Comparison of ENCODE assay signal across 10 cellular contexts in genomic region chr3:116005404-116005803, GRCh38.
DNase-seq lines count a peak whose midpoint lies in the region; ATAC-seq, FAIRE-seq and TF ChIP-seq lines count a peak whose summit lies in the region.
"Had no signal": no experiment of that assay in that cellular context is flagged by ENCODE, and none has a peak within 500 bp of the region (broad histone marks: within the 10 kb centered on the region; RNA-seq: fewer than 3 reads in every experiment).

No MANE protein-coding gene starts in this region.

- H3K4me1 ChIP-seq in GM12878 (ENCODE audit: control insufficient read depth, insufficient read depth, low read length) (peaks cover 5% of the 10 kb centered on the region; the same call in 1 of the 2 replicates), lung (ENCODE audit: control insufficient read depth in 2 of 2, insufficient read depth in 2 of 2, low read length in 2 of 2) (no peaks in the 10 kb centered on the region), Caco-2 (no peaks in the 10 kb centered on the region), ascending aorta (no peaks in the 10 kb centered on the region)

- in situ Hi-C loops in Caki2 (cut with HindIII; ENCODE audit: low pct_unique_long_range_greater_than_20kb, low sequenced_read_pairs) (no loop called here), GM12878 (cut with MboI) (no loop called here)

- BruUV-seq in GM12878 (replicated peaks; lab: Mats Ljungman, UMichigan), result no TSS peak
- no TSS peak for BruUV-seq in Caco-2 (replicated peaks; lab: Mats Ljungman, UMichigan)

- ATAC-seq in GM12878 (peak; percentile 38; the same call in 2 of the 3 replicates), lung (ENCODE audit: insufficient read depth, low FRiP score) (peak; percentile 30), GM21390 (IDR thresholded peaks at IDR 0.05; ENCODE audit: unreplicated experiment) (no peak), HG03045 (IDR thresholded peaks at IDR 0.05; ENCODE audit: unreplicated experiment) (no peak)
- ATAC-seq: T-cell had no signal

- POLR2A ChIA-PET in GM12878 (lab: Charles Lee), result no interaction called here
- POLR2A ChIA-PET in Caco-2 (lab: Charles Lee), result no interaction called here

- H3K27ac ChIP-seq in GM12878 (ENCODE audit: control insufficient read depth, insufficient read depth) (no peak overlapping the region), lung (ENCODE audit: low read depth in 1 of 2, low read length in 1 of 2) (no peak overlapping the region), ascending aorta (no peak overlapping the region)

- no peaks in the 10 kb centered on the region for H3K9me3 Mint-ChIP-seq in Caco-2 (ENCODE audit: unreplicated experiment)
- H3K9me3 Mint-ChIP-seq: memory B cell had no signal

- H3K4me1 Mint-ChIP-seq in Caco-2 (ENCODE audit: low read depth, unreplicated experiment), result no peaks in the 10 kb centered on the region
- H3K4me1 Mint-ChIP-seq: memory B cell, T-cell had no signal

- H3K27me3 ChIP-seq in GM12878 (replicated peaks in 1 of 2; ENCODE audit: control insufficient read depth in 2 of 2, insufficient read depth in 2 of 2, low read length in 1 of 2) (no peaks in the 10 kb centered on the region), lung (ENCODE audit: control insufficient read depth, insufficient read depth) (no peaks in the 10 kb centered on the region), Caco-2 (replicated peaks; ENCODE audit: control insufficient read depth, insufficient read depth, low read length) (no peaks in the 10 kb centered on the region; the same call in 1 of the 2 replicates), ascending aorta (no peaks in the 10 kb centered on the region)

- TF ChIP-seq CTCF in GM12878 (IDR thresholded peaks at IDR 0.05 in 2 of 3, conservative IDR thresholded peaks at IDR 0.05 in 1 of 3; ENCODE audit: control insufficient read depth in 2 of 3, extremely low read depth in 1 of 3, insufficient read depth in 1 of 3, low read depth in 3 of 3, low read length in 3 of 3) (no peak), lung (IDR thresholded peaks at IDR 0.05; ENCODE audit: control extremely low read depth, extremely low read depth) (no peak), Caco-2 (IDR thresholded peaks at IDR 0.05; ENCODE audit: insufficient read depth in 1 of 2, low read depth in 1 of 2, low read length in 1 of 2, severe bottlenecking in 1 of 2, unreplicated experiment in 1 of 2) (no peak), ascending aorta (IDR thresholded peaks at IDR 0.05) (no peak)

- H3K4me3 ChIP-seq in GM12878 (no peak overlapping the region), lung (no peak overlapping the region), Caco-2 (ENCODE audit: low read depth, low read length) (no peak overlapping the region), ascending aorta (no peak overlapping the region)

- intact Hi-C loops in GM12878 (cut with micrococcal nuclease; ENCODE audit: unreplicated experiment), result no loop called here
- intact Hi-C loops in Caco-2 (cut with micrococcal nuclease; ENCODE audit: unreplicated experiment), result no loop called here
- intact Hi-C loops in ascending aorta (cut with DNase I), result no loop called here

- TF ChIP-seq RAD21 in GM12878 (IDR thresholded peaks at IDR 0.05; ENCODE audit: insufficient read depth, low read depth, low read length), result no peak

- DNase-seq in Caki2 (ENCODE audit: low read depth) (peak; percentile 79), NCI-H1436 treated with DMSO at 0.1 percent for 48 hours (lab: John Stamatoyannopoulos, UW) (peak; percentile 80), GM12878 (ENCODE audit: low read depth, low spot score) (no peak), lung (ENCODE audit: low spot score) (no peak), Caco-2 (no peak), ascending aorta (ENCODE audit: low spot score in 2 of 2) (no peak)
- DNase-seq: T-cell had no signal

- WGBS in GM12878 (ENCODE audit: insufficient coverage, insufficient replicate concordance, low lambda C conversion rate, missing lambda C conversion rate), result 33% methylated on average over 4 of the region's 4 CpGs
- WGBS in lung, 2 donors, result 64 to 77% methylated on average over 4 of the region's 4 CpGs

- H2AFZ ChIP-seq in GM12878 (ENCODE audit: control insufficient read depth, low read depth, low read length), result no peak overlapping the region

- no peak overlapping the region for H3K4me3 Mint-ChIP-seq in Caco-2 (ENCODE audit: unreplicated experiment)
- H3K4me3 Mint-ChIP-seq: memory B cell, T-cell had no signal

- H3K4me2 ChIP-seq in GM12878 (ENCODE audit: control insufficient read depth, insufficient read depth), result no peak overlapping the region

- no peaks in the 10 kb centered on the region for H3K79me2 ChIP-seq in GM12878 (ENCODE audit: control insufficient read depth, insufficient read depth, low read length)

- no peak overlapping the region for H3K9ac ChIP-seq in GM12878 (ENCODE audit: control insufficient read depth, insufficient read depth, low read length)

- CTCF ChIA-PET in GM12878 (lab: Yijun Ruan, JAX) (interaction anchor here (1.2 kb wide), 1 partner anchor 41 kb away, joined by 5 read pairs; no protein-coding TSS in a partner anchor), Caco-2 (lab: Charles Lee) (no interaction called here)

- no peaks in the 10 kb centered on the region for H4K20me1 ChIP-seq in GM12878 (ENCODE audit: control insufficient read depth, insufficient read depth)

- H3K36me3 ChIP-seq in GM12878 (ENCODE audit: control insufficient read depth in 2 of 2, insufficient read depth in 2 of 2, low read length in 1 of 2) (no peaks in the 10 kb centered on the region), lung (ENCODE audit: control insufficient read depth in 2 of 2, insufficient read depth in 2 of 2, low read length in 2 of 2) (no peaks in the 10 kb centered on the region), Caco-2 (ENCODE audit: control insufficient read depth, insufficient read depth, low read length) (no peaks in the 10 kb centered on the region), ascending aorta (no peaks in the 10 kb centered on the region)

- TF ChIP-seq POLR2A in GM12878 (IDR thresholded peaks at IDR 0.05; ENCODE audit: low read depth, low read length), result no peak

- RAD21 ChIA-PET in GM12878 (lab: Charles Lee; ENCODE audit: unreplicated experiment), result no interaction called here

- SMC1A ChIA-PET in GM12878 (lab: Charles Lee; ENCODE audit: uncharacterized antibody, unreplicated experiment), result interaction anchor here (1.2 to 1.4 kb wide), 3 partner anchors 17 to 44 kb away, joined by 3 read pairs; no protein-coding TSS in a partner anchor

- H3K9me3 ChIP-seq in GM12878 (replicated peaks; ENCODE audit: control insufficient read depth, insufficient read depth, low read length), result no peaks in the 10 kb centered on the region
- no peaks in the 10 kb centered on the region for H3K9me3 ChIP-seq in lung (ENCODE audit: control insufficient read depth in 2 of 2, insufficient read depth in 1 of 2, low read length in 1 of 2)
- H3K9me3 ChIP-seq in Caco-2, result no peaks in the 10 kb centered on the region
- no peaks in the 10 kb centered on the region for H3K9me3 ChIP-seq in ascending aorta

- no peak overlapping the region for H3K27ac Mint-ChIP-seq in Caco-2 (ENCODE audit: unreplicated experiment)
- H3K27ac Mint-ChIP-seq: memory B cell, T-cell had no signal

- H3K27me3 Mint-ChIP-seq in Caco-2 (ENCODE audit: insufficient read depth, unreplicated experiment), result peaks cover 5% of the 10 kb centered on the region
- H3K27me3 Mint-ChIP-seq: T-cell had no signal

- H3K36me3 Mint-ChIP-seq in Caco-2 (ENCODE audit: insufficient read depth, unreplicated experiment), result no peaks in the 10 kb centered on the region
- H3K36me3 Mint-ChIP-seq: memory B cell, T-cell had no signal

- TF ChIP-seq EP300 in GM12878 (IDR thresholded peaks at IDR 0.05; ENCODE audit: borderline replicate concordance in 1 of 2, control insufficient read depth in 1 of 2, low read depth in 2 of 2, low read length in 2 of 2), result no peak

- no peak for FAIRE-seq in GM12878 (lab: Jason Lieb, UNC)

TF ChIP-seq in GM12878, 131 proteins besides CTCF, POLR2A, EP300 and RAD21:
- TF ChIP-seq MEF2B (IDR thresholded peaks at IDR 0.05; ENCODE audit: partially characterized antibody, poor library complexity, severe bottlenecking) (peak; percentile 38), SRF (IDR thresholded peaks at IDR 0.05; ENCODE audit: low read depth in 2 of 2, low read length in 2 of 2) (no peak), TCF12 (IDR thresholded peaks at IDR 0.05; ENCODE audit: low read depth, low read length) (no peak)
TF ChIP-seq in GM12878: peak in this region for 1.

Comparison
In these comparisons a context has a peak if more than half of its experiments do, and no peak if none do; other contexts are left out.
1. DNase-seq: peak in Caki2 (single experiment) and NCI-H1436 treated with DMSO at 0.1 percent for 48 hours (single experiment); none in GM12878 (single experiment), lung (single experiment), Caco-2 (0 of 2) and ascending aorta (0 of 2).
2. ATAC-seq: peak in GM12878 (single experiment) and lung (single experiment); none in GM21390 (single experiment) and HG03045 (single experiment).